16 cellular contexts compared by ENCODE assay signal in genomic region chr3:194960446-194961032, GRCh38.
DNase-seq lines count a peak whose midpoint lies in the region; ATAC-seq and TF ChIP-seq lines count a peak whose summit lies in the region.
"Had no signal": no experiment of that assay in that cellular context is flagged by ENCODE, and none has a peak within 500 bp of the region (broad histone marks: within the 10 kb centered on the region; RNA-seq: fewer than 3 reads in every experiment).

No MANE protein-coding gene starts in this region.

- H3K27me3 Mint-ChIP-seq in MCF 10A (ENCODE audit: insufficient read depth, unreplicated experiment) = no peaks in the 10 kb centered on the region
- no peaks in the 10 kb centered on the region for H3K27me3 Mint-ChIP-seq in stimulated activated memory B cell treated with anti-CD40 and anti-IgM and Interleukin-4, amounts not matched to agents 10 μg/mL and 1 μg/mL and 100 μg/mL, for 72 hours

- H3K4me1 ChIP-seq in breast epithelium = no peaks in the 10 kb centered on the region
- no peaks in the 10 kb centered on the region for H3K4me1 ChIP-seq in upper lobe of right lung
- H3K4me1 ChIP-seq: BLaER1 had no signal

- TF ChIP-seq CTCF in breast epithelium (IDR thresholded peaks at IDR 0.05) (no peak), MCF 10A (IDR thresholded peaks at IDR 0.05; ENCODE audit: unreplicated experiment) (no peak), upper lobe of right lung (IDR thresholded peaks at IDR 0.05) (no peak)

- intact Hi-C loops in breast epithelium (cut with DNase I; ENCODE audit: low total_unique reads) (no loop called here), MCF 10A (cut with micrococcal nuclease) (no loop called here), upper lobe of right lung (cut with DNase I) (no loop called here)

- POLR2A ChIA-PET in MCF 10A (lab: Yijun Ruan, JAX) = no interaction called here

- CTCF ChIA-PET in MCF 10A (lab: Yijun Ruan, JAX) = no interaction called here

- DNase-seq in breast epithelium (ENCODE audit: low spot score in 2 of 2) (peak; percentile 7 to 14), MCF 10A (ENCODE audit: unreplicated experiment) (no peak), mesenteric fat pad (ENCODE audit: low spot score) (peak; percentile 75), germinal center (ENCODE audit: low spot score) (no peak), upper lobe of right lung (no peak)
- DNase-seq: 8988T; AML-193; CD8-positive, alpha-beta memory T cell; DMS53; GF-D8; GM23248 had no signal

- no peaks in the 10 kb centered on the region for H3K36me3 Mint-ChIP-seq in MCF 10A (ENCODE audit: insufficient read depth, unreplicated experiment)
- no peaks in the 10 kb centered on the region for H3K36me3 Mint-ChIP-seq in stimulated activated memory B cell treated with anti-CD40 and anti-IgM and Interleukin-4, amounts not matched to agents 10 μg/mL and 1 μg/mL and 100 μg/mL, for 72 hours
- H3K36me3 Mint-ChIP-seq: CD8-positive, alpha-beta memory T cell had no signal

- H3K9me3 ChIP-seq in breast epithelium = no peaks in the 10 kb centered on the region
- H3K9me3 ChIP-seq in upper lobe of right lung = no peaks in the 10 kb centered on the region
- H3K9me3 ChIP-seq: BLaER1 had no signal

- H3K27me3 ChIP-seq in breast epithelium (no peaks in the 10 kb centered on the region), upper lobe of right lung (no peaks in the 10 kb centered on the region)
- H3K27me3 ChIP-seq: BLaER1 had no signal

- H3K27ac ChIP-seq in breast epithelium (no peak overlapping the region), upper lobe of right lung (no peak overlapping the region)
- H3K27ac ChIP-seq: BLaER1, GM23248, HL-60 had no signal

- BruUV-seq in MCF 10A (replicated peaks; lab: Mats Ljungman, UMichigan) = no TSS peak

- H3K9me3 Mint-ChIP-seq in MCF 10A (ENCODE audit: unreplicated experiment) = no peaks in the 10 kb centered on the region
- H3K9me3 Mint-ChIP-seq in stimulated activated memory B cell treated with anti-CD40 and anti-IgM and Interleukin-4, amounts not matched to agents 10 μg/mL and 1 μg/mL and 100 μg/mL, for 72 hours = no peaks in the 10 kb centered on the region
- H3K9me3 Mint-ChIP-seq: CD8-positive, alpha-beta memory T cell had no signal

- no peak overlapping the region for H3K27ac Mint-ChIP-seq in MCF 10A (ENCODE audit: low read depth, unreplicated experiment)
- H3K27ac Mint-ChIP-seq in stimulated activated memory B cell treated with anti-CD40 and anti-IgM and Interleukin-4, amounts not matched to agents 10 μg/mL and 1 μg/mL and 100 μg/mL, for 72 hours = no peak overlapping the region
- H3K27ac Mint-ChIP-seq: CD8-positive, alpha-beta memory T cell had no signal

- H3K36me3 ChIP-seq in breast epithelium (no peaks in the 10 kb centered on the region), upper lobe of right lung (no peaks in the 10 kb centered on the region)
- H3K36me3 ChIP-seq: BLaER1 had no signal

- no peaks in the 10 kb centered on the region for H3K4me1 Mint-ChIP-seq in MCF 10A (ENCODE audit: insufficient read depth, unreplicated experiment)
- no peaks in the 10 kb centered on the region for H3K4me1 Mint-ChIP-seq in stimulated activated memory B cell treated with anti-CD40 and anti-IgM and Interleukin-4, amounts not matched to agents 10 μg/mL and 1 μg/mL and 100 μg/mL, for 72 hours
- H3K4me1 Mint-ChIP-seq: CD8-positive, alpha-beta memory T cell had no signal

- no peak overlapping the region for H3K4me3 ChIP-seq in breast epithelium
- no peak overlapping the region for H3K4me3 ChIP-seq in upper lobe of right lung
- H3K4me3 ChIP-seq: BLaER1, GM23248 had no signal

- no peak overlapping the region for H3K4me3 Mint-ChIP-seq in MCF 10A (ENCODE audit: unreplicated experiment)
- H3K4me3 Mint-ChIP-seq in stimulated activated memory B cell treated with anti-CD40 and anti-IgM and Interleukin-4, amounts not matched to agents 10 μg/mL and 1 μg/mL and 100 μg/mL, for 72 hours = no peak overlapping the region
- H3K4me3 Mint-ChIP-seq: CD8-positive, alpha-beta memory T cell had no signal

- TF ChIP-seq POLR2A in breast epithelium (IDR thresholded peaks at IDR 0.05) = no peak

- peak; percentile 8 for ATAC-seq in stimulated activated memory B cell treated with anti-CD40 and anti-IgM and Interleukin-4, amounts not matched to agents 10 μg/mL and 1 μg/mL and 100 μg/mL, for 72 hours
- ATAC-seq in GM21576 (IDR thresholded peaks at IDR 0.05; ENCODE audit: unreplicated experiment) = no peak
- no peak for ATAC-seq in upper lobe of right lung
- ATAC-seq: HCT116 had no signal

Comparison
In these comparisons a context has a peak if more than half of its experiments do, and no peak if none do; other contexts are left out.
1. DNase-seq: peak in breast epithelium (2 of 2) and mesenteric fat pad (single experiment); none in MCF 10A (single experiment), germinal center (single experiment) and upper lobe of right lung (single experiment).